18 cellular contexts compared by ENCODE assay signal in the genomic region with DNA sequence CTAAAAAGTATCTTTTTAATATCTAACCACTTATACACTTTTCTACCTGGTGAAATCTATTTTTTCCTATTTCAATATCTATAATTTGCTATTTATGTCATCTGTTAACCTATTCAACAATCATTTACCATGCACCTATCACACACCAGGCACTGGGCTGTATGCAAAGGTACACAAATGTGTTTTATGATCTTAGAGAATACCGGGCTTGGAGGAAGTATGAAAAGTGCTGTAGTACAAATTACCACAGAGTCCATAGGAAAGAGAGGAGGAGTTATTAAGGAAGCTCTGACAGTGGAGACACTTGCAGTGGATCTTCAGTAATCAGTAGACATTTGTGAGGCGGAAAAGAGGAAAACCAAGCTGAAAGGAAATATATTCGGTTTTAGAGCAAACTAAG.
DNase-seq lines count a peak whose midpoint lies in the region; ATAC-seq and TF ChIP-seq lines count a peak whose summit lies in the region.
"Had no signal": no experiment of that assay in that cellular context is flagged by ENCODE, and none has a peak within 500 bp of the region (broad histone marks: within the 10 kb centered on the region; RNA-seq: fewer than 3 reads in every experiment).

No MANE protein-coding gene starts in this region.

- H3K36me3 ChIP-seq in BLaER1 treated with 17β-estradiol and CSF1 and Interleukin-3, amounts not matched to agents 10 nM and 100 nM, result no peaks in the 10 kb centered on the region
- H3K36me3 ChIP-seq in CD8-positive, alpha-beta memory T cell (ENCODE audit: insufficient read depth, low read length), result no peaks in the 10 kb centered on the region
- no peaks in the 10 kb centered on the region for H3K36me3 ChIP-seq in mucosa of descending colon (ENCODE audit: low read depth)
- no peaks in the 10 kb centered on the region for H3K36me3 ChIP-seq in A673 (ENCODE audit: insufficient read depth, low read length, poor library complexity, severe bottlenecking)
- H3K36me3 ChIP-seq: cardiac muscle cell, HAP-1, thoracic aorta had no signal

- no peak overlapping the region for H3K4me3 ChIP-seq in BLaER1 treated with 17β-estradiol and CSF1 and Interleukin-3, amounts not matched to agents 10 nM and 100 nM
- no peak overlapping the region for H3K4me3 ChIP-seq in CD8-positive, alpha-beta memory T cell (ENCODE audit: low read length)
- no peak overlapping the region for H3K4me3 ChIP-seq in mucosa of descending colon
- no peak overlapping the region for H3K4me3 ChIP-seq in A673 (ENCODE audit: low read depth, low read length, poor library complexity, severe bottlenecking)
- H3K4me3 ChIP-seq: cardiac muscle cell, HAP-1, thoracic aorta had no signal

- no peak for TF ChIP-seq CTCF in activated B cell treated with CpG ODN at 0.5 μM for 24 hours (IDR thresholded peaks at IDR 0.05)
- TF ChIP-seq CTCF in mucosa of descending colon (IDR thresholded peaks at IDR 0.05), result no peak
- TF ChIP-seq CTCF in MCF 10A (IDR thresholded peaks at IDR 0.05; ENCODE audit: unreplicated experiment), result no peak
- no peak for TF ChIP-seq CTCF in A673 (conservative IDR thresholded peaks at IDR 0.05; ENCODE audit: low read depth, low read length)

- intact Hi-C loops in activated B cell treated with CpG ODN at 0.5 μM for 24 hours (cut with micrococcal nuclease) (no loop called here), mucosa of descending colon (cut with DNase I, micrococcal nuclease) (no loop called here), MCF 10A (cut with micrococcal nuclease) (no loop called here), A673 (cut with micrococcal nuclease; ENCODE audit: unreplicated experiment) (no loop called here)

- H3K9me3 ChIP-seq in BLaER1 treated with 17β-estradiol and CSF1 and Interleukin-3, amounts not matched to agents 10 nM and 100 nM (replicated peaks in 1 of 11), result no peaks in the 10 kb centered on the region
- no peaks in the 10 kb centered on the region for H3K9me3 ChIP-seq in CD8-positive, alpha-beta memory T cell (ENCODE audit: low read length)
- no peaks in the 10 kb centered on the region for H3K9me3 ChIP-seq in mucosa of descending colon
- no peaks in the 10 kb centered on the region for H3K9me3 ChIP-seq in A673 (ENCODE audit: low read depth, low read length, poor library complexity, severe bottlenecking)
- H3K9me3 ChIP-seq: HAP-1, thoracic aorta had no signal

- H4K20me1 ChIP-seq in BLaER1 treated with 17β-estradiol and CSF1 and Interleukin-3, amounts not matched to agents 10 nM and 100 nM, result peaks cover 0 to 65% (median 16%) of the 10 kb centered on the region in 11 experiments; a peak in 9 of 22 replicates

- H3K4me1 ChIP-seq in BLaER1 treated with 17β-estradiol and CSF1 and Interleukin-3, amounts not matched to agents 10 nM and 100 nM, result peaks cover 57 to 67% (median 61%) of the 10 kb centered on the region in 10 experiments
- H3K4me1 ChIP-seq in CD8-positive, alpha-beta memory T cell (ENCODE audit: insufficient read depth, low read length), result peaks cover 98% of the 10 kb centered on the region
- H3K4me1 ChIP-seq in mucosa of descending colon (ENCODE audit: low read depth) (peaks cover 42% of the 10 kb centered on the region), A673 (ENCODE audit: insufficient read depth, low read length, poor library complexity, severe bottlenecking) (peaks cover 30% of the 10 kb centered on the region)

- no peak for ATAC-seq in activated B cell treated with CpG ODN at 0.5 μM for 24 hours (ENCODE audit: low read depth)
- ATAC-seq in mucosa of descending colon, result peak; percentile 66
- ATAC-seq in HG02938 (IDR thresholded peaks at IDR 0.05; ENCODE audit: unreplicated experiment), result no peak
- ATAC-seq: sciatic nerve had no signal

- H3K27me3 Mint-ChIP-seq in CD8-positive, alpha-beta memory T cell, result no peaks in the 10 kb centered on the region
- H3K27me3 Mint-ChIP-seq in activated B cell treated with CpG ODN at 0.5 μM for 24 hours (no peaks in the 10 kb centered on the region), MCF 10A (ENCODE audit: insufficient read depth, unreplicated experiment) (no peaks in the 10 kb centered on the region)

- CTCF ChIA-PET in CD8-positive, alpha-beta memory T cell (lab: Charles Lee), result interaction anchor here (1.1 to 2.1 kb wide), 4 partner anchors 8 to 138 kb away, joined by 3 to 5 read pairs (median 4); no protein-coding TSS in a partner anchor
- CTCF ChIA-PET in activated B cell treated with CpG ODN at 0.5 μM for 24 hours (lab: Charles Lee) (no interaction called here), MCF 10A (lab: Yijun Ruan, JAX) (interaction anchor here (0.6 to 0.9 kb wide), 2 partner anchors 9 to 19 kb away, joined by 4 read pairs; no protein-coding TSS in a partner anchor), A673 (lab: Charles Lee) (no interaction called here)

- H3K9me3 Mint-ChIP-seq in CD8-positive, alpha-beta memory T cell, result no peaks in the 10 kb centered on the region
- no peaks in the 10 kb centered on the region for H3K9me3 Mint-ChIP-seq in activated B cell treated with CpG ODN at 0.5 μM for 24 hours
- no peaks in the 10 kb centered on the region for H3K9me3 Mint-ChIP-seq in MCF 10A (ENCODE audit: unreplicated experiment)

- peak overlapping the region; percentile 0 to 90 (median 54) for H3K27ac Mint-ChIP-seq in CD8-positive, alpha-beta memory T cell
- peak overlapping the region; percentile 60 for H3K27ac Mint-ChIP-seq in activated B cell treated with CpG ODN at 0.5 μM for 24 hours
- no peak overlapping the region for H3K27ac Mint-ChIP-seq in MCF 10A (ENCODE audit: low read depth, unreplicated experiment)

- no peak for DNase-seq in CD8-positive, alpha-beta memory T cell
- DNase-seq in activated B cell treated with CpG ODN at 0.5 μM for 24 hours, result no peak
- no peak for DNase-seq in mucosa of descending colon
- no peak for DNase-seq in pons (ENCODE audit: low spot score)
- DNase-seq in MCF 10A (ENCODE audit: unreplicated experiment), result no peak
- DNase-seq in A673 (ENCODE audit: low spot score), result no peak
- DNase-seq: DMS53; effector CD8-positive, alpha-beta T cell; midbrain; NCI-H1694; OCI-M1; stimulated activated CD4-positive, alpha-beta T cell treated with anti-CD3 and anti-CD28 coated beads, Interleukin-1b, Interleukin-23, amount 100 ng/mL, for 48 hours had no signal

- BruUV-seq in MCF 10A (replicated peaks; lab: Mats Ljungman, UMichigan), result no TSS peak
- no TSS peak for BruUV-seq in A673 (replicated peaks; lab: Mats Ljungman, UMichigan)

- peaks cover 0 to 4% (median 2%) of the 10 kb centered on the region in 3 donors for H3K36me3 Mint-ChIP-seq in CD8-positive, alpha-beta memory T cell
- H3K36me3 Mint-ChIP-seq in activated B cell treated with CpG ODN at 0.5 μM for 24 hours (ENCODE audit: low read depth), result peaks cover 2% of the 10 kb centered on the region
- H3K36me3 Mint-ChIP-seq in MCF 10A (ENCODE audit: insufficient read depth, unreplicated experiment), result peaks cover 6% of the 10 kb centered on the region

- H3K4me3 Mint-ChIP-seq in CD8-positive, alpha-beta memory T cell, result peak overlapping the region in 5 of 7 donors; percentile 1 to 54 (median 18)
- peak overlapping the region; percentile 3 for H3K4me3 Mint-ChIP-seq in activated B cell treated with CpG ODN at 0.5 μM for 24 hours
- H3K4me3 Mint-ChIP-seq in MCF 10A (ENCODE audit: unreplicated experiment), result no peak overlapping the region

- no peaks in the 10 kb centered on the region for H3K27me3 ChIP-seq in BLaER1 treated with 17β-estradiol and CSF1 and Interleukin-3, amounts not matched to agents 10 nM and 100 nM
- H3K27me3 ChIP-seq in CD8-positive, alpha-beta memory T cell (ENCODE audit: insufficient read depth, low read length, poor library complexity, severe bottlenecking), result no peaks in the 10 kb centered on the region
- no peaks in the 10 kb centered on the region for H3K27me3 ChIP-seq in A673 (replicated peaks; ENCODE audit: insufficient read depth, low read depth, low read length, poor library complexity)
- H3K27me3 ChIP-seq: cardiac muscle cell had no signal

- peaks cover 91 to 100% (median 99%) of the 10 kb centered on the region in 3 donors for H3K4me1 Mint-ChIP-seq in CD8-positive, alpha-beta memory T cell
- peaks cover 96% of the 10 kb centered on the region for H3K4me1 Mint-ChIP-seq in activated B cell treated with CpG ODN at 0.5 μM for 24 hours
- peaks cover 62% of the 10 kb centered on the region for H3K4me1 Mint-ChIP-seq in MCF 10A (ENCODE audit: insufficient read depth, unreplicated experiment)

- peak overlapping the region in 10 of 11 experiments; percentile 0 to 94 (median 71); a peak in 11 of 22 replicates for H3K4me2 ChIP-seq in BLaER1 treated with 17β-estradiol and CSF1 and Interleukin-3, amounts not matched to agents 10 nM and 100 nM

- POLR2A ChIA-PET in CD8-positive, alpha-beta memory T cell (lab: Charles Lee), result interaction anchor here (1.0 to 2.4 kb wide), 2 partner anchors 7 to 10 kb away, joined by 3 to 13 read pairs; no protein-coding TSS in a partner anchor
- POLR2A ChIA-PET in activated B cell treated with CpG ODN at 0.5 μM for 24 hours (lab: Charles Lee), result interaction anchor here (1.9 kb wide), 1 partner anchor 36 kb away, joined by 8 read pairs; no protein-coding TSS in a partner anchor
- POLR2A ChIA-PET in MCF 10A (lab: Yijun Ruan, JAX), result interaction anchor here (0.9 to 6.9 kb wide), 3 partner anchors 12 to 77 kb away, joined by 4 to 34 read pairs (median 4); no protein-coding TSS in a partner anchor
- POLR2A ChIA-PET in A673 (lab: Charles Lee; ENCODE audit: low non-redundant PET), result no interaction called here

- H3K27ac ChIP-seq in BLaER1 treated with 17β-estradiol and CSF1 and Interleukin-3, amounts not matched to agents 10 nM and 100 nM, result no peak overlapping the region
- H3K27ac ChIP-seq in CD8-positive, alpha-beta memory T cell (ENCODE audit: low read depth, low read length), result no peak overlapping the region
- H3K27ac ChIP-seq in A673 (ENCODE audit: low read depth, low read length, poor library complexity, severe bottlenecking), result no peak overlapping the region
- H3K27ac ChIP-seq: cardiac muscle cell, thoracic aorta had no signal

- H3K9ac ChIP-seq in BLaER1 treated with 17β-estradiol and CSF1 and Interleukin-3, amounts not matched to agents 10 nM and 100 nM, result no peak overlapping the region

Comparison
In these comparisons a context has a peak if more than half of its experiments do, and no peak if none do; other contexts are left out.
1. CTCF ChIA-PET loops: an anchor here in CD8-positive, alpha-beta memory T cell (1.1 to 2.1 kb wide) and MCF 10A (0.6 to 0.9 kb wide); none called in activated B cell treated with CpG ODN at 0.5 μM for 24 hours and A673.